In the genomic region with DNA sequence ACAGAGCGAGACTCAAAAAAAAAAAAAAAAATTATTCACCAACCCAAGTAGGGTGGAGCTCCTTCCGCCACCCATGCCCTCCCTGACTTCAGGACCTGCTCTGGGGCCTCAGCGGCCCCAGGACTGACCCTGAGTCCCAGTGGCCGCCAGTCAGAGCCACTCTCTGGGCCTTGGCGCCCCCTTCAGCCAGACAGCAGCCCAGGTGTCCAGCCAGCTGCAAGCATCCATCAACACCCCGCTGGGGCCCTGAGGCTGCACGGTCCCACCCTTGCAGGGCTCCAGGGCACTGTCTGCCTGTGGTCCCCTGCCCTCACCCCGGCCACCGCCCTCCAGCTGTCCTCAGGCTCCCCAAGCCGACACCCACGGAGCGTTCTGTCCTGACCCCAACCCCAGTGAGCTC, we compare ENCODE assay signal across 16 cellular contexts. TPM values are rescaled to one million over a fixed set of nuclear protein-coding genes. Genes with fewer than 3 reads are reported as not detected.
DNase-seq lines count a peak whose midpoint lies in the region; ATAC-seq and TF ChIP-seq lines count a peak whose summit lies in the region.
"Had no signal": no experiment of that assay in that cellular context is flagged by ENCODE, and none has a peak within 500 bp of the region (broad histone marks: within the 10 kb centered on the region; RNA-seq: fewer than 3 reads in every experiment).

No MANE protein-coding gene starts in this region.

- TF ChIP-seq CTCF in brain microvascular endothelial cell (IDR thresholded peaks at IDR 0.05; ENCODE audit: low read depth, low read length, missing control alignments), result peak; percentile 19

- no peak overlapping the region for H3K4me3 ChIP-seq in brain microvascular endothelial cell (ENCODE audit: low read depth, low read length)
- no peak overlapping the region for H3K4me3 ChIP-seq in neuronal stem cell (ENCODE audit: low read length in 2 of 2)
- H3K4me3 ChIP-seq: colonic mucosa, thoracic aorta had no signal

- in situ Hi-C loops in brain microvascular endothelial cell (cut with HindIII; ENCODE audit: low pct_ligation_motif_present, low sequenced_read_pairs), result no loop called here

- no peak overlapping the region for H2BK12ac ChIP-seq in neuronal stem cell (ENCODE audit: low read length)

- no peak overlapping the region for H3K4ac ChIP-seq in neuronal stem cell (ENCODE audit: low read length)

- H3K4me1 ChIP-seq in neuronal stem cell (ENCODE audit: control insufficient read depth in 2 of 2, insufficient read depth in 1 of 2, low read depth in 1 of 2, low read length in 2 of 2), result peaks cover 7 to 8% of the 10 kb centered on the region in 2 donors
- H3K4me1 ChIP-seq: colonic mucosa, parathyroid adenoma had no signal

- ATAC-seq in HG03457 (IDR thresholded peaks at IDR 0.05; ENCODE audit: unreplicated experiment) (no peak), GM18511 (IDR thresholded peaks at IDR 0.05; ENCODE audit: unreplicated experiment) (no peak)

- H2BK5ac ChIP-seq in neuronal stem cell (ENCODE audit: low read length), result no peak overlapping the region

- no peak overlapping the region for H3K4me2 ChIP-seq in neuronal stem cell (ENCODE audit: insufficient read depth, low read length, poor library complexity, severe bottlenecking)

- no peak overlapping the region for H2AK5ac ChIP-seq in neuronal stem cell (ENCODE audit: low read depth, low read length)

- no peaks in the 10 kb centered on the region for H3K36me3 ChIP-seq in brain microvascular endothelial cell (replicated peaks)
- no peaks in the 10 kb centered on the region for H3K36me3 ChIP-seq in neuronal stem cell (replicated peaks in 1 of 2; ENCODE audit: control insufficient read depth in 2 of 2, insufficient read depth in 2 of 2, low read length in 2 of 2)
- H3K36me3 ChIP-seq: colonic mucosa, thoracic aorta had no signal

- no peak overlapping the region for H3K9ac ChIP-seq in neuronal stem cell (ENCODE audit: low read depth, low read length, poor library complexity)
- H3K9ac ChIP-seq: parathyroid adenoma had no signal

- WGBS in neuronal stem cell (ENCODE audit: extremely low coverage in 2 of 2, insufficient read length in 2 of 2, insufficient replicate concordance in 1 of 2), 2 donors, result no CpG with 5 or more reads among the region's 12 CpGs

- H3K23ac ChIP-seq in neuronal stem cell (ENCODE audit: low read depth, low read length, poor library complexity), result no peak overlapping the region

- H3K9me3 ChIP-seq in neuronal stem cell (replicated peaks in 1 of 2; ENCODE audit: control insufficient read depth in 2 of 2, insufficient read depth in 1 of 2, low read depth in 1 of 2, low read length in 2 of 2), result no peaks in the 10 kb centered on the region
- H3K9me3 ChIP-seq: colonic mucosa, thoracic aorta had no signal

- no peak overlapping the region for H2BK120ac ChIP-seq in neuronal stem cell (ENCODE audit: low read depth, low read length)

- no peak overlapping the region for H4K8ac ChIP-seq in neuronal stem cell (ENCODE audit: low read depth, low read length)

- no peak overlapping the region for H2BK15ac ChIP-seq in neuronal stem cell (ENCODE audit: low read length)

- peak overlapping the region; percentile 13 for H3K18ac ChIP-seq in neuronal stem cell (ENCODE audit: low read length)

- H3K14ac ChIP-seq in neuronal stem cell (ENCODE audit: low read length), result no peak overlapping the region

- no peak overlapping the region for H4K91ac ChIP-seq in neuronal stem cell (ENCODE audit: low read depth, low read length, poor library complexity)

- peaks cover 12% of the 10 kb centered on the region for H3K27me3 ChIP-seq in brain microvascular endothelial cell (replicated peaks)
- peaks cover 3 to 47% (median 16%) of the 10 kb centered on the region in 3 experiments for H3K27me3 ChIP-seq in neuronal stem cell (ENCODE audit: control insufficient read depth in 3 of 3, insufficient read depth in 3 of 3, low read depth in 1 of 3, low read length in 3 of 3)

- H2AFZ ChIP-seq in neuronal stem cell (ENCODE audit: low read length), result no peak overlapping the region
- H2AFZ ChIP-seq: parathyroid adenoma had no signal

- H3K79me1 ChIP-seq in neuronal stem cell (ENCODE audit: low read depth, low read length), result peaks cover 2% of the 10 kb centered on the region

- no peak overlapping the region for H3K27ac ChIP-seq in brain microvascular endothelial cell
- H3K27ac ChIP-seq in neuronal stem cell (replicated peaks; ENCODE audit: low read length), result no peak overlapping the region
- H3K27ac ChIP-seq: colonic mucosa, parathyroid adenoma, thoracic aorta had no signal

- peak; percentile 46 for DNase-seq in NCI-H2171 treated with DMSO at 0.1 percent for 48 hours (lab: John Stamatoyannopoulos, UW)
- DNase-seq in NCI-H2171 (lab: John Stamatoyannopoulos, UW), result no peak
- peak; percentile 68 for DNase-seq in HK-2 (ENCODE audit: unreplicated experiment)
- no peak for DNase-seq in brain microvascular endothelial cell
- no peak for DNase-seq in neuronal stem cell (ENCODE audit: low spot score)
- no peak for DNase-seq in glomerular visceral epithelial cell (ENCODE audit: extremely low spot score)
- DNase-seq: activated CD4-positive, alpha-beta T cell treated with anti-CD3 and anti-CD28 coated beads for 1 hour; activated T-cell treated with anti-CD3 and anti-CD28 coated beads, Interleukin-2, amount 50 U/mL, for 24 hours; amniotic stem cell; colonic mucosa; NCI-H2029 treated with DMSO at 0.1 percent for 48 hours; SW 1271 had no signal

RNA-seq across cellular contexts. Expression of a gene that starts 11.4 kb away (rescaled TPM):
- polyA plus RNA-seq in neuronal stem cell (2013, experiment 1 of 2), result 79.3 TPM
- 73.4 TPM for polyA plus RNA-seq in neuronal stem cell (2013, experiment 2 of 2)

RNA-seq across cellular contexts. Expression of a gene that starts 15.0 kb away (rescaled TPM):
- polyA plus RNA-seq in neuronal stem cell (2013, experiment 1 of 2), result 0.57 TPM
- polyA plus RNA-seq in neuronal stem cell (2013, experiment 2 of 2), result 0.96 TPM

RNA-seq across cellular contexts. Expression of a gene that starts 36.7 kb away (rescaled TPM):
- polyA plus RNA-seq in neuronal stem cell (2013, experiment 1 of 2), result 310 TPM
- polyA plus RNA-seq in neuronal stem cell (2013, experiment 2 of 2), result 296 TPM

RNA-seq across cellular contexts. Expression of a gene that starts 53.3 kb away (rescaled TPM):
- polyA plus RNA-seq in neuronal stem cell (2013, experiment 1 of 2), result not detected
- not detected for polyA plus RNA-seq in neuronal stem cell (2013, experiment 2 of 2)

Comparison
In these comparisons a context has a peak if more than half of its experiments do, and no peak if none do; other contexts are left out.
1. DNase-seq: peak in NCI-H2171 treated with DMSO at 0.1 percent for 48 hours (single experiment) and HK-2 (single experiment); none in NCI-H2171 (single experiment), brain microvascular endothelial cell (single experiment), neuronal stem cell (single experiment) and glomerular visceral epithelial cell (single experiment).